In genomic region chr6:109393157-109393556, GRCh38 we compare ENCODE assay signal across 1 cellular context. TPM values are rescaled to one million over a fixed set of nuclear protein-coding genes. Genes with fewer than 3 reads are reported as not detected.
"Had no signal": no experiment of that assay in that cellular context is flagged by ENCODE, and none has a peak within 500 bp of the region (broad histone marks: within the 10 kb centered on the region; RNA-seq: fewer than 3 reads in every experiment).

No MANE protein-coding gene starts in this region.

RNA-seq across cellular contexts. Expression of gene PPIL6, which starts 47.3 kb away (rescaled TPM):
- total RNA-seq: natural killer cell treated with Interleukin-12 subunit alpha and Interleukin-12 subunit beta and Interleukin-15 and Interleukin-18, amount 100 ng/mL, for 72 hours had no signal
